1 cellular context compared by ENCODE assay signal in the genomic region with DNA sequence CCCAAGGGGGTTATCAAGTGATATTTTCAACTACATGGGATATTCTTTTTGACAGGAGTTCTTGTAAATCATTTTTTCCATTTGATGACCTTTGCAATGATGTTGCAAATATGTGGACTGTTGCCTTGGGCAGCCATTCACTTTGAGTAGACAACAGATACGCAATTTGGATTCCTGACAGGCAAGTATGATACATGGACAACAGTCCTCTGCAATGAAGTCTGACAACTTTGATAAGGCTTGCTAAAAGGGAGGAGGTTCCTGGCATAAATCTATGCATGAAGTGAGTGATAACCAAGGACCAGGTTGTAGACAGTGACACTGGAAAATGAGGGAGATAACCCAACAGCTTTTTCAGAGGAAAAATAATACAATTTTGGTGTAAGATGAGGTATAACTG.
TF ChIP-seq lines count a peak whose summit lies in the region.

No MANE protein-coding gene starts in this region.

TF ChIP-seq in K562, 482 proteins besides CTCF, POLR2A, EP300 and RAD21 (continued from another document and continues in another):
- TF ChIP-seq SRSF1 (IDR thresholded peaks at IDR 0.05; ENCODE audit: low read depth, low read length): no peak
- peak; percentile 80 for TF ChIP-seq STAT5A (IDR thresholded peaks at IDR 0.05; ENCODE audit: borderline replicate concordance, low read length)
- TF ChIP-seq SMARCB1 (IDR thresholded peaks at IDR 0.05; ENCODE audit: insufficient read length, low read depth): no peak
- peak; percentile 79 for TF ChIP-seq SOX6 (IDR thresholded peaks at IDR 0.05)
- peak in 1 of 2 experiments; percentile 57; a peak in 1 of 4 replicates for TF ChIP-seq TEAD1 (CRISPR knock-in tag; IDR thresholded peaks at IDR 0.05)
- no peak for TF ChIP-seq ZNF830 (CRISPR knock-in tag; IDR thresholded peaks at IDR 0.05)
- peak in 1 of 2 experiments; percentile 42 for TF ChIP-seq NCOA2 (IDR thresholded peaks at IDR 0.05; ENCODE audit: partially characterized antibody in 2 of 2)
- TF ChIP-seq NR2C2 (CRISPR knock-in tag; IDR thresholded peaks at IDR 0.05): no peak
- 0 out of 2 replicates have a peak, but pooled peaks have one; percentile 42 for TF ChIP-seq NR2C2 (tag; IDR thresholded peaks at IDR 0.05)
- TF ChIP-seq TCF7 (IDR thresholded peaks at IDR 0.05; ENCODE audit: borderline replicate concordance): 0 out of 2 replicates have a peak, but pooled peaks have one; percentile 40
- TF ChIP-seq ZNF263 (CRISPR knock-in tag; IDR thresholded peaks at IDR 0.05; ENCODE audit: borderline replicate concordance): no peak
- TF ChIP-seq HSF4 (CRISPR knock-in tag; IDR thresholded peaks at IDR 0.05; ENCODE audit: borderline replicate concordance): no peak
- no peak for TF ChIP-seq HNRNPH1 (optimal IDR thresholded peaks at IDR 0.05; ENCODE audit: low read depth, low read length)
- peak; percentile 86 for TF ChIP-seq CTBP1 (IDR thresholded peaks at IDR 0.05; ENCODE audit: borderline replicate concordance)
- TF ChIP-seq SMARCA4 (IDR thresholded peaks at IDR 0.05): peak; percentile 86
- peak; percentile 86 for TF ChIP-seq TAL1 (IDR thresholded peaks at IDR 0.05)
- peak; percentile 27; the same call in 1 of the 2 replicates for TF ChIP-seq EP400 (IDR thresholded peaks at IDR 0.05)
- TF ChIP-seq MBD1 (CRISPR knock-in tag; IDR thresholded peaks at IDR 0.05): no peak
- TF ChIP-seq GTF2F1 (IDR thresholded peaks at IDR 0.05; ENCODE audit: low read depth, low read length): no peak
- TF ChIP-seq MCM3 (IDR thresholded peaks at IDR 0.05): no peak
- TF ChIP-seq MAFG (tag; conservative IDR thresholded peaks at IDR 0.05): peak; percentile 82
- TF ChIP-seq RFX5 (IDR thresholded peaks at IDR 0.05; ENCODE audit: low read depth, low read length): no peak
- peak; percentile 30; the same call in 1 of the 2 replicates for TF ChIP-seq PBX2 (CRISPR knock-in tag; IDR thresholded peaks at IDR 0.05; ENCODE audit: low read depth)
- peak; percentile 98 for TF ChIP-seq PBX2 (tag; conservative IDR thresholded peaks at IDR 0.05; ENCODE audit: low read depth)
- TF ChIP-seq TEAD4 (IDR thresholded peaks at IDR 0.05; ENCODE audit: low read length): peak; percentile 93
- TF ChIP-seq TEAD4 (CRISPR knock-in tag; IDR thresholded peaks at IDR 0.05; ENCODE audit: borderline replicate concordance): no peak
- TF ChIP-seq, protein P1, sequence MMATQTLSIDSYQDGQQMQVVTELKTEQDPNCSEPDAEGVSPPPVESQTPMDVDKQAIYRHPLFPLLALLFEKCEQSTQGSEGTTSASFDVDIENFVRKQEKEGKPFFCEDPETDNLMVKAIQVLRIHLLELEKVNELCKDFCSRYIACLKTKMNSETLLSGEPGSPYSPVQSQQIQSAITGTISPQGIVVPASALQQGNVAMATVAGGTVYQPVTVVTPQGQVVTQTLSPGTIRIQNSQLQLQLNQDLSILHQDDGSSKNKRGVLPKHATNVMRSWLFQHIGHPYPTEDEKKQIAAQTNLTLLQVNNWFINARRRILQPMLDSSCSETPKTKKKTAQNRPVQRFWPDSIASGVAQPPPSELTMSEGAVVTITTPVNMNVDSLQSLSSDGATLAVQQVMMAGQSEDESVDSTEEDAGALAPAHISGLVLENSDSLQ (IDR thresholded peaks at IDR 0.05): peak; percentile 90
- TF ChIP-seq CBFA2T3 (IDR thresholded peaks at IDR 0.05): peak; percentile 96
- peak in 1 of 2 experiments; percentile 25 for TF ChIP-seq AFF1 (IDR thresholded peaks at IDR 0.05; ENCODE audit: low read depth in 1 of 2, partially characterized antibody in 2 of 2)
- TF ChIP-seq MEIS2 (IDR thresholded peaks at IDR 0.05; ENCODE audit: partially characterized antibody): peak; percentile 99
- TF ChIP-seq PML (IDR thresholded peaks at IDR 0.05; ENCODE audit: low read length): peak; percentile 78
- peak; percentile 22 for TF ChIP-seq TAF9B (IDR thresholded peaks at IDR 0.05; ENCODE audit: partially characterized antibody)
- no peak for TF ChIP-seq MAX (CRISPR knock-in tag; IDR thresholded peaks at IDR 0.05)
- peak; percentile 33 for TF ChIP-seq ARHGAP35 (IDR thresholded peaks at IDR 0.05; ENCODE audit: partially characterized antibody)
- TF ChIP-seq NCOR1 (IDR thresholded peaks at IDR 0.05): peak; percentile 89
- TF ChIP-seq, protein P2, sequence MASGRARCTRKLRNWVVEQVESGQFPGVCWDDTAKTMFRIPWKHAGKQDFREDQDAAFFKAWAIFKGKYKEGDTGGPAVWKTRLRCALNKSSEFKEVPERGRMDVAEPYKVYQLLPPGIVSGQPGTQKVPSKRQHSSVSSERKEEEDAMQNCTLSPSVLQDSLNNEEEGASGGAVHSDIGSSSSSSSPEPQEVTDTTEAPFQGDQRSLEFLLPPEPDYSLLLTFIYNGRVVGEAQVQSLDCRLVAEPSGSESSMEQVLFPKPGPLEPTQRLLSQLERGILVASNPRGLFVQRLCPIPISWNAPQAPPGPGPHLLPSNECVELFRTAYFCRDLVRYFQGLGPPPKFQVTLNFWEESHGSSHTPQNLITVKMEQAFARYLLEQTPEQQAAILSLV (tag; IDR thresholded peaks at IDR 0.05): no peak
- TF ChIP-seq ZMIZ1 (IDR thresholded peaks at IDR 0.05; ENCODE audit: low read depth in 2 of 2, low read length in 2 of 2): peak in 1 of 2 experiments; percentile 76; a peak in 2 of 4 replicates
- no peak for TF ChIP-seq SFPQ (IDR thresholded peaks at IDR 0.05; ENCODE audit: low read depth, low read length)
- TF ChIP-seq HEY1 (CRISPR knock-in tag; IDR thresholded peaks at IDR 0.05; ENCODE audit: borderline replicate concordance): no peak
- TF ChIP-seq, protein P3, sequence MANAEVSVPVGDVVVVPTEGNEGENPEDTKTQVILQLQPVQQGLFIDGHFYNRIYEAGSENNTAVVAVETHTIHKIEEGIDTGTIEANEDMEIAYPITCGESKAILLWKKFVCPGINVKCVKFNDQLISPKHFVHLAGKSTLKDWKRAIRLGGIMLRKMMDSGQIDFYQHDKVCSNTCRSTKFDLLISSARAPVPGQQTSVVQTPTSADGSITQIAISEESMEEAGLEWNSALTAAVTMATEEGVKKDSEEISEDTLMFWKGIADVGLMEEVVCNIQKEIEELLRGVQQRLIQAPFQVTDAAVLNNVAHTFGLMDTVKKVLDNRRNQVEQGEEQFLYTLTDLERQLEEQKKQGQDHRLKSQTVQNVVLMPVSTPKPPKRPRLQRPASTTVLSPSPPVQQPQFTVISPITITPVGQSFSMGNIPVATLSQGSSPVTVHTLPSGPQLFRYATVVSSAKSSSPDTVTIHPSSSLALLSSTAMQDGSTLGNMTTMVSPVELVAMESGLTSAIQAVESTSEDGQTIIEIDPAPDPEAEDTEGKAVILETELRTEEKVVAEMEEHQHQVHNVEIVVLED (CRISPR knock-in tag; IDR thresholded peaks at IDR 0.05): no peak
